Comparison of ENCODE assay signal across 18 cellular contexts in the genomic region with DNA sequence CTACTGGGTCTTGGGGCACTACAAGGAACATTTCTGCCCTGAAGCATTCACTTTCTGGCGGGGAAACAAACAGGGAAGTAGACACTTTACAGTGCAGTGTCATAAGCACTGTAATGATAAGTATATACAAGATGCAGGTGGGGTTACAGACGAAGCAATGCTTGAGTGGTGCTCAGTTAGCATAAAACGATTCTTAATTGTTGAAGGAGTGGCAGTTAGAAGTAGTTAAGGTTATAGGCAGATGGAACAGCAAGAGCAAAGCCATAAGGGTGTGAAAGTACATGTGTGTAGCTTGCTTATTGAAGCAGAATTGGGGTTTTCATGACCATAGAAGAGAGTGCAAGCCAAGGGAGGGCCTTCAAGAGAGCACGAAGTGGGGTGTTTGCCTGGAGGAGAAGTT. TPM values are rescaled to one million over a fixed set of nuclear protein-coding genes. Genes with fewer than 3 reads are reported as not detected.
DNase-seq lines count a peak whose midpoint lies in the region; ATAC-seq and TF ChIP-seq lines count a peak whose summit lies in the region.
"Had no signal": no experiment of that assay in that cellular context is flagged by ENCODE, and none has a peak within 500 bp of the region (broad histone marks: within the 10 kb centered on the region; RNA-seq: fewer than 3 reads in every experiment).

No MANE protein-coding gene starts in this region.

- peak overlapping the region; percentile 10 for H3K27ac Mint-ChIP-seq in activated B cell treated with CpG ODN at 0.5 μM for 24 hours
- H3K27ac Mint-ChIP-seq in activated naive CD4-positive, alpha-beta T cell treated with anti-CD3 and anti-CD28 coated beads, Interleukin-2, amount 50 U/mL, for 72 hours: no peak overlapping the region
- H3K27ac Mint-ChIP-seq: endodermal cell, immature natural killer cell had no signal

- no peak overlapping the region; the same call in 1 of the 2 replicates for H3K27ac ChIP-seq in BLaER1
- H3K27ac ChIP-seq: ascending aorta, lower lobe of right lung, sigmoid colon, tibial nerve had no signal

- H3K4me3 ChIP-seq in BLaER1: no peak overlapping the region
- H3K4me3 ChIP-seq: ascending aorta, lower lobe of right lung, sigmoid colon, tibial nerve had no signal

- CTCF ChIA-PET in activated B cell treated with CpG ODN at 0.5 μM for 24 hours (lab: Charles Lee): interaction anchor here (0.9 to 1.1 kb wide), 2 partner anchors 11 to 555 kb away, joined by 3 to 4 read pairs; no protein-coding TSS in a partner anchor

- peaks cover 25% of the 10 kb centered on the region for H3K4me1 Mint-ChIP-seq in activated B cell treated with CpG ODN at 0.5 μM for 24 hours
- H3K4me1 Mint-ChIP-seq: immature natural killer cell had no signal

- peak overlapping the region; percentile 18; the same call in 1 of the 2 replicates for H3K4me2 ChIP-seq in BLaER1

- H3K36me3 Mint-ChIP-seq in activated B cell treated with CpG ODN at 0.5 μM for 24 hours (ENCODE audit: low read depth): peaks cover 39% of the 10 kb centered on the region
- no peaks in the 10 kb centered on the region for H3K36me3 Mint-ChIP-seq in activated naive CD4-positive, alpha-beta T cell treated with anti-CD3 and anti-CD28 coated beads, Interleukin-2, amount 50 U/mL, for 72 hours

- no peak for TF ChIP-seq CTCF in activated B cell treated with CpG ODN at 0.5 μM for 24 hours (IDR thresholded peaks at IDR 0.05)

- peaks cover under 1% of the 10 kb centered on the region; the same call in 1 of the 2 replicates for H4K20me1 ChIP-seq in BLaER1

- H3K4me1 ChIP-seq in BLaER1: peaks cover 10% of the 10 kb centered on the region; the same call in 1 of the 2 replicates
- H3K4me1 ChIP-seq: ascending aorta had no signal

- DNase-seq in activated B cell treated with CpG ODN at 0.5 μM for 24 hours: no peak
- no peak for DNase-seq in DMS153 (lab: John Stamatoyannopoulos, UW)
- DNase-seq in left cardiac atrium: no peak
- DNase-seq in iPS-NIHi7 (ENCODE audit: extremely low spot score): no peak
- DNase-seq in activated naive CD4-positive, alpha-beta T cell treated with anti-CD3 and anti-CD28 coated beads, Interleukin-2, amount 50 U/mL, for 72 hours (ENCODE audit: low spot score in 2 of 2): no peak
- DNase-seq: activated CD4-positive, alpha-beta T cell treated with anti-CD3 and anti-CD28 coated beads, Interleukin-2, amount 50 U/mL, for 1 hour; C1 segment of cervical spinal cord; endodermal cell; immature natural killer cell; lower lobe of right lung; NCI-H1417 treated with DMSO at 0.1 percent for 48 hours; sigmoid colon; stimulated activated naive CD8-positive, alpha-beta T cell treated with anti-CD3 and anti-CD28 coated beads, Interleukin-15, Interleukin-2, amounts not matched to agents 100 U/mL and 50 U/mL, for 24 hours had no signal

- POLR2A ChIA-PET in activated B cell treated with CpG ODN at 0.5 μM for 24 hours (lab: Charles Lee): no interaction called here

- H3K9ac ChIP-seq in BLaER1: no peak overlapping the region

- intact Hi-C loops in activated B cell treated with CpG ODN at 0.5 μM for 24 hours (cut with micrococcal nuclease): no loop called here
- intact Hi-C loops in left cardiac atrium (cut with DNase I): no loop called here

- peaks cover 41% of the 10 kb centered on the region for H3K36me3 ChIP-seq in BLaER1

- H3K27me3 Mint-ChIP-seq in activated B cell treated with CpG ODN at 0.5 μM for 24 hours: no peaks in the 10 kb centered on the region

- H3K9me3 ChIP-seq in BLaER1: peaks cover 17% of the 10 kb centered on the region
- H3K9me3 ChIP-seq: ascending aorta, lower lobe of right lung, sigmoid colon, tibial nerve had no signal

- no peaks in the 10 kb centered on the region for H3K27me3 ChIP-seq in BLaER1
- H3K27me3 ChIP-seq: ascending aorta, sigmoid colon, tibial nerve had no signal

- H3K9me3 Mint-ChIP-seq in activated B cell treated with CpG ODN at 0.5 μM for 24 hours: peaks cover 5% of the 10 kb centered on the region
- no peaks in the 10 kb centered on the region for H3K9me3 Mint-ChIP-seq in activated naive CD4-positive, alpha-beta T cell treated with anti-CD3 and anti-CD28 coated beads, Interleukin-2, amount 50 U/mL, for 72 hours
- H3K9me3 Mint-ChIP-seq: endodermal cell, immature natural killer cell had no signal

- ATAC-seq in GM19397 (IDR thresholded peaks at IDR 0.05; ENCODE audit: unreplicated experiment): peak; percentile 83
- peak; percentile 69 for ATAC-seq in HG03103 (IDR thresholded peaks at IDR 0.05; ENCODE audit: low read depth, unreplicated experiment)
- ATAC-seq in activated B cell treated with CpG ODN at 0.5 μM for 24 hours (ENCODE audit: low read depth): peak; percentile 81
- no peak for ATAC-seq in left cardiac atrium
- ATAC-seq in activated naive CD4-positive, alpha-beta T cell treated with anti-CD3 and anti-CD28 coated beads, Interleukin-2, amount 50 U/mL, for 72 hours: no peak
- ATAC-seq: stimulated activated naive CD8-positive, alpha-beta T cell treated with anti-CD3 and anti-CD28 coated beads, Interleukin-15, Interleukin-2, amounts not matched to agents 100 U/mL and 50 U/mL, for 24 hours had no signal

- no peak overlapping the region for H3K4me3 Mint-ChIP-seq in activated B cell treated with CpG ODN at 0.5 μM for 24 hours
- H3K4me3 Mint-ChIP-seq: endodermal cell, immature natural killer cell had no signal

RNA-seq across cellular contexts. Expression of a gene that starts 46.2 kb away (rescaled TPM):
- total RNA-seq in activated B cell treated with CpG ODN at 0.5 μM for 24 hours: 20.8 and 23.2 TPM in 2 replicates
- total RNA-seq in left cardiac atrium: 10 to 100 TPM; 27.1 to 32.0 TPM
- total RNA-seq in activated naive CD4-positive, alpha-beta T cell treated with anti-CD3 and anti-CD28 coated beads, Interleukin-2, amount 50 U/mL, for 72 hours: 10 to 100 TPM; 25.4 to 32.6 TPM

Comparison
In these comparisons a context has a peak if more than half of its experiments do, and no peak if none do; other contexts are left out.
1. ATAC-seq: peak in GM19397 (single experiment), HG03103 (single experiment) and activated B cell treated with CpG ODN at 0.5 μM for 24 hours (single experiment); none in left cardiac atrium (0 of 2) and activated naive CD4-positive, alpha-beta T cell treated with anti-CD3 and anti-CD28 coated beads, Interleukin-2, amount 50 U/mL, for 72 hours (0 of 2).